In genomic region chr19:34678421-34678820, GRCh38 we compare ENCODE assay signal across 8 cellular contexts. TPM values are rescaled to one million over a fixed set of nuclear protein-coding genes. Genes with fewer than 3 reads are reported as not detected.
DNase-seq lines count a peak whose midpoint lies in the region; ATAC-seq and TF ChIP-seq lines count a peak whose summit lies in the region.

No MANE protein-coding gene starts in this region.

- H3K36me3 Mint-ChIP-seq in osteocyte (ENCODE audit: unreplicated experiment), result peaks cover 54% of the 10 kb centered on the region

- no peak for TF ChIP-seq CTCF in osteocyte (IDR thresholded peaks at IDR 0.05)

- peaks cover 17% of the 10 kb centered on the region for H3K36me3 ChIP-seq in endocrine pancreas (ENCODE audit: control insufficient read depth, insufficient read depth, low read length)

- H3K27me3 Mint-ChIP-seq in osteocyte (ENCODE audit: unreplicated experiment), result no peaks in the 10 kb centered on the region

- H3K4me3 Mint-ChIP-seq in osteocyte (ENCODE audit: unreplicated experiment), result peak overlapping the region; percentile 96

- peak overlapping the region; percentile 99 for H3K27ac Mint-ChIP-seq in osteocyte (ENCODE audit: unreplicated experiment)

- DNase-seq in COLO668 (lab: John Stamatoyannopoulos, UW; ENCODE audit: unreplicated experiment) (peak; percentile 14), NCI-H748 (lab: John Stamatoyannopoulos, UW; ENCODE audit: unreplicated experiment) (peak; percentile 52), osteocyte (ENCODE audit: extremely low spot score, unreplicated experiment) (no peak), HUDEP-2 (lab: John Stamatoyannopoulos, UW; ENCODE audit: unreplicated experiment in 76 of 76) (no peak)

- H3K27me3 ChIP-seq in endocrine pancreas (ENCODE audit: control insufficient read depth, insufficient read depth, low read length), result no peaks in the 10 kb centered on the region

- peaks cover 5% of the 10 kb centered on the region for H3K9me3 ChIP-seq in endocrine pancreas (ENCODE audit: control insufficient read depth, low read length)

- H3K9ac ChIP-seq in endocrine pancreas (ENCODE audit: control insufficient read depth, insufficient read depth, low read length), result peak overlapping the region; percentile 31

- peaks cover 23% of the 10 kb centered on the region for H3K4me1 Mint-ChIP-seq in osteocyte (ENCODE audit: unreplicated experiment)

- ATAC-seq in GM21360 (IDR thresholded peaks at IDR 0.05; ENCODE audit: unreplicated experiment), result no peak
- ATAC-seq in HG03135 (IDR thresholded peaks at IDR 0.05; ENCODE audit: unreplicated experiment), result no peak
- no peak for ATAC-seq in GM19328 (IDR thresholded peaks at IDR 0.05; ENCODE audit: unreplicated experiment)

- peak overlapping the region; percentile 51 for H3K4me3 ChIP-seq in endocrine pancreas (ENCODE audit: control insufficient read depth, insufficient read depth, low read length)

- H3K9me3 Mint-ChIP-seq in osteocyte (ENCODE audit: unreplicated experiment), result peaks cover 18% of the 10 kb centered on the region

- H3K4me1 ChIP-seq in endocrine pancreas (ENCODE audit: control insufficient read depth, insufficient read depth, low read length), result no peaks in the 10 kb centered on the region

RNA-seq across cellular contexts. Expression of gene ZNF302, which starts 0.9 kb away (rescaled TPM):
- total RNA-seq in osteocyte, result 34.7 and 35.0 TPM in 2 replicates

RNA-seq across cellular contexts. Expression of gene SCGB2B2, which starts 1.5 kb away (rescaled TPM):
- total RNA-seq in osteocyte, result 0.24 and 0.78 TPM in 2 replicates

RNA-seq across cellular contexts. Expression of gene ZNF181, which starts 55.6 kb away (rescaled TPM):
- total RNA-seq in osteocyte, result 11.1 and 12.1 TPM in 2 replicates

Comparison
In these comparisons a context has a peak if more than half of its experiments do, and no peak if none do; other contexts are left out.
1. DNase-seq: peak in COLO668 (single experiment) and NCI-H748 (single experiment); none in osteocyte (single experiment) and HUDEP-2 (0 of 76).